Comparison of ENCODE assay signal across 10 cellular contexts in genomic region chr6:113630365-113630737, GRCh38.
A peak's percentile ranks its signal among the peaks of the same experiment; 100 is the strongest.
DNase-seq lines count a peak whose midpoint lies in the region; ATAC-seq, FAIRE-seq and TF ChIP-seq lines count a peak whose summit lies in the region.
"Had no signal": no experiment of that assay in that cellular context is flagged by ENCODE, and none has a peak within 500 bp of the region (broad histone marks: within the 10 kb centered on the region; RNA-seq: fewer than 3 reads in every experiment).

No MANE protein-coding gene starts in this region.

- POLR2A ChIA-PET in GM12878 (lab: Charles Lee), result interaction anchor here (1.0 to 15.9 kb wide), 4 partner anchors 15 to 229 kb away, joined by 4 to 304 read pairs (median 37); no protein-coding TSS in a partner anchor
- POLR2A ChIA-PET in A673 (lab: Charles Lee; ENCODE audit: low non-redundant PET), result no interaction called here

- peak; percentile 88 for DNase-seq in AG10803 (ENCODE audit: low read depth)
- peak; percentile 73 for DNase-seq in GM23248
- no peak for DNase-seq in GM12878 (ENCODE audit: low read depth, low spot score)
- DNase-seq in kidney tubule cell (ENCODE audit: low spot score), result peak; percentile 56
- no peak for DNase-seq in A673 (ENCODE audit: low spot score)
- DNase-seq in SW480 (ENCODE audit: low spot score), result no peak
- no peak for DNase-seq in H54 (ENCODE audit: insufficient read length, low spot score)
- DNase-seq: NCI-H510A had no signal

- H3K4me3 ChIP-seq in AG10803 (ENCODE audit: low read length) (no peak overlapping the region), GM23248 (no peak overlapping the region), GM12878 (peak overlapping the region; percentile 59), A673 (ENCODE audit: low read depth, low read length, poor library complexity, severe bottlenecking) (no peak overlapping the region)
- H3K4me3 ChIP-seq: SK-N-MC had no signal

- H3K9me3 ChIP-seq in GM23248 (ENCODE audit: low read depth) (no peaks in the 10 kb centered on the region), GM12878 (replicated peaks; ENCODE audit: control insufficient read depth, insufficient read depth, low read length) (no peaks in the 10 kb centered on the region), A673 (ENCODE audit: low read depth, low read length, poor library complexity, severe bottlenecking) (no peaks in the 10 kb centered on the region)

- no peak for ATAC-seq in GM12878
- no peak for ATAC-seq in HG03378 (IDR thresholded peaks at IDR 0.05; ENCODE audit: unreplicated experiment)

- H4K20me1 ChIP-seq in GM23248 (ENCODE audit: insufficient read depth), result no peaks in the 10 kb centered on the region
- no peaks in the 10 kb centered on the region for H4K20me1 ChIP-seq in GM12878 (ENCODE audit: control insufficient read depth, insufficient read depth)

- H3K4me1 ChIP-seq in GM23248 (ENCODE audit: insufficient read depth) (peaks cover 49% of the 10 kb centered on the region), GM12878 (ENCODE audit: control insufficient read depth, insufficient read depth, low read length) (peaks cover 81% of the 10 kb centered on the region), A673 (ENCODE audit: insufficient read depth, low read length, poor library complexity, severe bottlenecking) (peaks cover 6% of the 10 kb centered on the region)

- TF ChIP-seq RAD21 in GM12878 (IDR thresholded peaks at IDR 0.05; ENCODE audit: insufficient read depth, low read depth, low read length), result no peak

- TF ChIP-seq CTCF in AG10803 (conservative IDR thresholded peaks at IDR 0.05; ENCODE audit: low read length) (no peak), GM12878 (IDR thresholded peaks at IDR 0.05 in 2 of 3, conservative IDR thresholded peaks at IDR 0.05 in 1 of 3; ENCODE audit: control insufficient read depth in 2 of 3, extremely low read depth in 1 of 3, insufficient read depth in 1 of 3, low read depth in 3 of 3, low read length in 3 of 3) (no peak), A673 (conservative IDR thresholded peaks at IDR 0.05; ENCODE audit: low read depth, low read length) (no peak)

- no peak overlapping the region for H2AFZ ChIP-seq in GM23248
- H2AFZ ChIP-seq in GM12878 (ENCODE audit: control insufficient read depth, low read depth, low read length), result no peak overlapping the region

- H3K9ac ChIP-seq in GM23248 (peak overlapping the region; percentile 73), GM12878 (ENCODE audit: control insufficient read depth, insufficient read depth, low read length) (peak overlapping the region; percentile 87)

- BruUV-seq in GM12878 (replicated peaks; lab: Mats Ljungman, UMichigan) (no TSS peak), A673 (replicated peaks; lab: Mats Ljungman, UMichigan) (no TSS peak)

- intact Hi-C loops in GM12878 (cut with micrococcal nuclease; ENCODE audit: unreplicated experiment) (loop anchor here (2.0 to 5.0 kb wide), 7 partner anchors 127 to 1890 kb away; no protein-coding TSS in a partner anchor), A673 (cut with micrococcal nuclease; ENCODE audit: unreplicated experiment) (loop anchor here (10.0 kb wide), 1 partner anchor 224 kb away; the partner anchor contains the start of gene MARCKS)

- H3K79me2 ChIP-seq in GM23248 (ENCODE audit: insufficient read depth), result no peaks in the 10 kb centered on the region
- H3K79me2 ChIP-seq in GM12878 (ENCODE audit: control insufficient read depth, insufficient read depth, low read length), result peaks cover 42% of the 10 kb centered on the region

- SMC1A ChIA-PET in GM12878 (lab: Charles Lee; ENCODE audit: uncharacterized antibody, unreplicated experiment), result interaction anchor here (0.8 to 15.5 kb wide), 18 partner anchors 11 to 324 kb away, joined by 3 to 489 read pairs (median 12); no protein-coding TSS in a partner anchor

- in situ Hi-C loops in GM23248 (cut with MboI), result no loop called here
- in situ Hi-C loops in GM12878 (cut with MboI), result loop anchor here (5.0 to 25.0 kb wide), 5 partner anchors 177 to 1893 kb away; partner anchors contain the start of gene MARCKS

- TF ChIP-seq EP300 in GM12878 (IDR thresholded peaks at IDR 0.05; ENCODE audit: borderline replicate concordance in 1 of 2, control insufficient read depth in 1 of 2, low read depth in 2 of 2, low read length in 2 of 2), result no peak; a peak in 1 of 4 replicates

- H3K36me3 ChIP-seq in GM23248 (ENCODE audit: low read depth) (no peaks in the 10 kb centered on the region), GM12878 (ENCODE audit: control insufficient read depth in 2 of 2, insufficient read depth in 2 of 2, low read length in 1 of 2) (no peaks in the 10 kb centered on the region), A673 (ENCODE audit: insufficient read depth, low read length, poor library complexity, severe bottlenecking) (no peaks in the 10 kb centered on the region)

- H3K4me2 ChIP-seq in GM23248 (ENCODE audit: unreplicated experiment) (no peak overlapping the region), GM12878 (ENCODE audit: control insufficient read depth, insufficient read depth) (peak overlapping the region; percentile 99)

- H3K9me2 ChIP-seq in GM23248 (ENCODE audit: insufficient read depth), result no peaks in the 10 kb centered on the region

- CTCF ChIA-PET in GM12878 (lab: Yijun Ruan, JAX), result interaction anchor here (0.8 to 15.8 kb wide), 9 partner anchors 13 to 324 kb away, joined by 3 to 146 read pairs (median 16); no protein-coding TSS in a partner anchor
- CTCF ChIA-PET in A673 (lab: Charles Lee), result no interaction called here

- RAD21 ChIA-PET in GM12878 (lab: Charles Lee; ENCODE audit: unreplicated experiment), result interaction anchor here (0.6 to 14.0 kb wide), 20 partner anchors 7 to 343 kb away, joined by 3 to 395 read pairs (median 5); no protein-coding TSS in a partner anchor

- no peaks in the 10 kb centered on the region for H3K27me3 ChIP-seq in GM23248 (replicated peaks; ENCODE audit: insufficient read depth)
- H3K27me3 ChIP-seq in GM12878 (replicated peaks in 1 of 2; ENCODE audit: control insufficient read depth in 2 of 2, insufficient read depth in 2 of 2, low read length in 1 of 2), result no peaks in the 10 kb centered on the region
- H3K27me3 ChIP-seq in A673 (replicated peaks; ENCODE audit: insufficient read depth, low read depth, low read length, poor library complexity), result no peaks in the 10 kb centered on the region

- peak overlapping the region; percentile 89; the same call in 1 of the 2 replicates for H3K27ac ChIP-seq in GM23248
- peak overlapping the region; percentile 100 for H3K27ac ChIP-seq in GM12878 (ENCODE audit: control insufficient read depth, insufficient read depth)
- H3K27ac ChIP-seq in A673 (ENCODE audit: low read depth, low read length, poor library complexity, severe bottlenecking), result no peak overlapping the region
- H3K27ac ChIP-seq: SK-N-MC had no signal

- FAIRE-seq in GM12878 (lab: Jason Lieb, UNC) (no peak), H54 (lab: Jason Lieb, UNC) (no peak)

- TF ChIP-seq POLR2A in GM12878 (IDR thresholded peaks at IDR 0.05; ENCODE audit: low read depth, low read length) (no peak), H54 (IDR thresholded peaks at IDR 0.05; ENCODE audit: low read depth, low read length) (no peak)

- peaks cover 34% of the 10 kb centered on the region for H3F3A ChIP-seq in GM23248 (ENCODE audit: insufficient read depth)

TF ChIP-seq in GM12878, 131 proteins besides CTCF, POLR2A, EP300 and RAD21 (continues in another document):
- no peak for TF ChIP-seq RFX5 (IDR thresholded peaks at IDR 0.05; ENCODE audit: low read depth, low read length)
- TF ChIP-seq CBX3 (IDR thresholded peaks at IDR 0.05; ENCODE audit: borderline replicate concordance, low read depth), result no peak
- no peak for TF ChIP-seq CREM (IDR thresholded peaks at IDR 0.05; ENCODE audit: low read depth)
- TF ChIP-seq ATF3 (IDR thresholded peaks at IDR 0.05; ENCODE audit: borderline replicate concordance, extremely low read depth, low read depth, low read length), result no peak
- no peak for TF ChIP-seq ATF7 (IDR thresholded peaks at IDR 0.05; ENCODE audit: low read depth)
- TF ChIP-seq PAX8 (IDR thresholded peaks at IDR 0.05), result no peak
- no peak for TF ChIP-seq MTA2 (IDR thresholded peaks at IDR 0.05; ENCODE audit: low read depth)
- no peak for TF ChIP-seq MYB (IDR thresholded peaks at IDR 0.05; ENCODE audit: borderline replicate concordance, low read depth, low read length)
- no peak for TF ChIP-seq ZBTB4 (CRISPR knock-in tag; IDR thresholded peaks at IDR 0.05)
- no peak for TF ChIP-seq RCOR1 (conservative IDR thresholded peaks at IDR 0.05; ENCODE audit: low read depth, low read length)

Comparison
In these comparisons a context has a peak if more than half of its experiments do, and no peak if none do; other contexts are left out.
1. DNase-seq: peak in AG10803 (single experiment), GM23248 (single experiment) and kidney tubule cell (single experiment); none in GM12878 (single experiment), A673 (single experiment), SW480 (single experiment) and H54 (single experiment).